Comparison of ENCODE assay signal across 8 cellular contexts in genomic region chr1:171817511-171818265, GRCh38. TPM values are rescaled to one million over a fixed set of nuclear protein-coding genes. Genes with fewer than 3 reads are reported as not detected.
DNase-seq lines count a peak whose midpoint lies in the region; ATAC-seq lines count a peak whose summit lies in the region.

No MANE protein-coding gene starts in this region.

- H3K4me3 ChIP-seq in HUES6 (ENCODE audit: low read depth, low read length): peak overlapping the region; percentile 19; the same call in 1 of the 2 replicates

- H3K9me3 Mint-ChIP-seq in activated CD8-positive, alpha-beta T cell treated with anti-CD3 and anti-CD28 coated beads, Interleukin-2, amount 10 ng/mL, durations not matched to agents 7 days and 5 days (ENCODE audit: insufficient read depth): no peaks in the 10 kb centered on the region

- CTCF ChIA-PET in activated CD8-positive, alpha-beta T cell treated with anti-CD3 and anti-CD28 coated beads, Interleukin-2, amount 10 ng/mL, durations not matched to agents 7 days and 5 days (lab: Charles Lee): interaction anchor here (1.3 to 3.3 kb wide), 5 partner anchors 12 to 166 kb away, joined by 3 to 14 read pairs (median 6); no protein-coding TSS in a partner anchor

- no peaks in the 10 kb centered on the region for H3K9me3 ChIP-seq in HUES6 (ENCODE audit: control insufficient read depth, insufficient read depth, low read depth, low read length)

- intact Hi-C loops in cardiac septum (cut with DNase I): no loop called here

- H3K27me3 Mint-ChIP-seq in activated CD8-positive, alpha-beta T cell treated with anti-CD3 and anti-CD28 coated beads, Interleukin-2, amount 10 ng/mL, durations not matched to agents 7 days and 5 days (ENCODE audit: low read depth): no peaks in the 10 kb centered on the region

- H3K27ac ChIP-seq in HUES6 (ENCODE audit: low read depth, low read length): peak overlapping the region; percentile 79; the same call in 1 of the 2 replicates

- ATAC-seq in GM19351 (IDR thresholded peaks at IDR 0.05; ENCODE audit: unreplicated experiment): peak; percentile 73
- peak; percentile 42 for ATAC-seq in activated CD8-positive, alpha-beta T cell treated with anti-CD3 and anti-CD28 coated beads, Interleukin-2, amount 10 ng/mL, durations not matched to agents 7 days and 5 days

- peak; percentile 91 for DNase-seq in AG08395 (ENCODE audit: low spot score)
- DNase-seq in activated CD8-positive, alpha-beta T cell treated with anti-CD3 and anti-CD28 coated beads, Interleukin-2, amount 10 ng/mL, durations not matched to agents 7 days and 5 days: peak; percentile 42
- peak; percentile 34 for DNase-seq in glomerular endothelial cell (ENCODE audit: extremely low read depth, low read depth, low spot score)
- peak; percentile 59 for DNase-seq in stromal cell of bone marrow (ENCODE audit: low read depth)
- no peak for DNase-seq in NAMALWA (ENCODE audit: low spot score)
- DNase-seq in cardiac septum (ENCODE audit: low spot score): no peak

- no peaks in the 10 kb centered on the region for H3K36me3 ChIP-seq in HUES6 (ENCODE audit: control insufficient read depth, insufficient read depth, low read length)

- H3K27ac Mint-ChIP-seq in activated CD8-positive, alpha-beta T cell treated with anti-CD3 and anti-CD28 coated beads, Interleukin-2, amount 10 ng/mL, durations not matched to agents 7 days and 5 days: no peak overlapping the region

- POLR2A ChIA-PET in activated CD8-positive, alpha-beta T cell treated with anti-CD3 and anti-CD28 coated beads, Interleukin-2, amount 10 ng/mL, durations not matched to agents 7 days and 5 days (lab: Charles Lee): no interaction called here

- no peak overlapping the region for H3K4me3 Mint-ChIP-seq in activated CD8-positive, alpha-beta T cell treated with anti-CD3 and anti-CD28 coated beads, Interleukin-2, amount 10 ng/mL, durations not matched to agents 7 days and 5 days

- peaks cover 17% of the 10 kb centered on the region for H3K4me1 Mint-ChIP-seq in activated CD8-positive, alpha-beta T cell treated with anti-CD3 and anti-CD28 coated beads, Interleukin-2, amount 10 ng/mL, durations not matched to agents 7 days and 5 days (ENCODE audit: low read depth)

- no peaks in the 10 kb centered on the region for H3K27me3 ChIP-seq in HUES6 (ENCODE audit: control insufficient read depth, insufficient read depth, low read length)

- no peaks in the 10 kb centered on the region for H3K36me3 Mint-ChIP-seq in activated CD8-positive, alpha-beta T cell treated with anti-CD3 and anti-CD28 coated beads, Interleukin-2, amount 10 ng/mL, durations not matched to agents 7 days and 5 days (ENCODE audit: low read depth)

- peak overlapping the region; percentile 41 for H3K9ac ChIP-seq in HUES6 (ENCODE audit: low read length)

- peaks cover 21% of the 10 kb centered on the region for H3K4me1 ChIP-seq in HUES6 (ENCODE audit: control insufficient read depth, insufficient read depth, low read length)

RNA-seq across cellular contexts. Expression of gene DNM3, which starts 23.6 kb away (rescaled TPM):
- 1 to 10 TPM; 1.5 to 1.6 TPM for total RNA-seq in activated CD8-positive, alpha-beta T cell treated with anti-CD3 and anti-CD28 coated beads, Interleukin-2, amount 10 ng/mL, durations not matched to agents 7 days and 5 days
- total RNA-seq in glomerular endothelial cell: 1.0 and 3.4 TPM in 2 replicates
- 2.4 TPM for total RNA-seq in cardiac septum

RNA-seq across cellular contexts. Expression of gene METTL13, which starts 36.2 kb away (rescaled TPM):
- total RNA-seq in activated CD8-positive, alpha-beta T cell treated with anti-CD3 and anti-CD28 coated beads, Interleukin-2, amount 10 ng/mL, durations not matched to agents 7 days and 5 days: 10 to 100 TPM; 38.5 to 44.5 TPM
- total RNA-seq in glomerular endothelial cell: 31.8 and 33.7 TPM in 2 replicates
- total RNA-seq in cardiac septum: 14.4 TPM

Comparison
In these comparisons a context has a peak if more than half of its experiments do, and no peak if none do; other contexts are left out.
1. DNase-seq: peak in AG08395 (single experiment), activated CD8-positive, alpha-beta T cell treated with anti-CD3 and anti-CD28 coated beads, Interleukin-2, amount 10 ng/mL, durations not matched to agents 7 days and 5 days (single experiment), glomerular endothelial cell (single experiment) and stromal cell of bone marrow (single experiment); none in NAMALWA (single experiment) and cardiac septum (single experiment).